In the genomic region with DNA sequence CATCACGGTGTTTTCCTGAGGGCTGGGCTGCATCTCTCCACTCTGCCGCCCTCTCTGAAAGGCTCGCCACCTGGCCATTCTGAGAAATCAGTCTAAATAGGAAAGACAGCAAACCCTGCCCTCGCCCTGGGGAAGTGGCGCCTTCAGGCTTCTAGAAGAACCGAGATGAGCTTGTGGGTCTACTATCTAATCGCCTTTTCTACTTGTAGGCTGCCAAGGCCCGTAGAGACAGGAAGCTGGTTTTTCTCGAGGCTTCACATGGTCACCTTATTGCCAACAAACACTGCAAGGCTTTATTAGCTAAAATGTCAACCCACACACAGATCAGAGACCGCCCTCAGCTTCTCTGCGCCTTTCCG, we compare ENCODE assay signal across 9 cellular contexts. TPM values are rescaled to one million over a fixed set of nuclear protein-coding genes. Genes with fewer than 3 reads are reported as not detected.
DNase-seq lines count a peak whose midpoint lies in the region; ATAC-seq and TF ChIP-seq lines count a peak whose summit lies in the region.
"Had no signal": no experiment of that assay in that cellular context is flagged by ENCODE, and none has a peak within 500 bp of the region (broad histone marks: within the 10 kb centered on the region; RNA-seq: fewer than 3 reads in every experiment).

No MANE protein-coding gene starts in this region.

- intact Hi-C loops in activated CD4-positive, alpha-beta T cell treated with anti-CD3 and anti-CD28 coated beads, Interleukin-2, amount 10 ng/mL, durations not matched to agents 24 days and 14 days (cut with micrococcal nuclease), result no loop called here
- intact Hi-C loops in spleen (cut with DNase I; ENCODE audit: low total_unique reads), result no loop called here

- peaks cover 52% of the 10 kb centered on the region for H3K36me3 Mint-ChIP-seq in activated CD4-positive, alpha-beta T cell treated with anti-CD3 and anti-CD28 coated beads, Interleukin-2, amount 10 ng/mL, durations not matched to agents 24 days and 14 days (ENCODE audit: low read depth)

- no peaks in the 10 kb centered on the region for H3K27me3 Mint-ChIP-seq in activated CD4-positive, alpha-beta T cell treated with anti-CD3 and anti-CD28 coated beads, Interleukin-2, amount 10 ng/mL, durations not matched to agents 24 days and 14 days

- H3K36me3 ChIP-seq in spleen, result peaks cover 3 to 95% (median 54%) of the 10 kb centered on the region in 6 donors

- no peak for TF ChIP-seq CTCF in spleen (IDR thresholded peaks at IDR 0.05 in 8 of 11, conservative IDR thresholded peaks at IDR 0.05 in 3 of 11)

- no peak for DNase-seq in activated CD4-positive, alpha-beta T cell treated with anti-CD3 and anti-CD28 coated beads, Interleukin-2, amount 10 ng/mL, durations not matched to agents 24 days and 14 days
- DNase-seq in activated CD4-positive, alpha-beta T cell treated with anti-CD3 and anti-CD28 coated beads, Interleukin-2, amount 50 U/mL, for 4 hours, result no peak
- DNase-seq in spleen (peak; percentile 84), NCI-H1048 (lab: John Stamatoyannopoulos, UW) (no peak), T-helper 9 cell (no peak), KG1 (lab: John Stamatoyannopoulos, UW) (no peak)

- peaks cover 0 to 83% (median 49%) of the 10 kb centered on the region in 6 donors for H3K4me1 ChIP-seq in spleen
- H3K4me1 ChIP-seq: A549 had no signal

- H3K27me3 ChIP-seq in spleen (replicated peaks in 1 of 7), result no peaks in the 10 kb centered on the region

- H3K4me3 Mint-ChIP-seq in activated CD4-positive, alpha-beta T cell treated with anti-CD3 and anti-CD28 coated beads, Interleukin-2, amount 10 ng/mL, durations not matched to agents 24 days and 14 days, result no peak overlapping the region

- WGBS in spleen, 5 donors, result 49 to 72% (median 67%) methylated on average over 12 of the region's 12 CpGs

- H3K9me3 ChIP-seq in spleen, result no peaks in the 10 kb centered on the region
- H3K9me3 ChIP-seq: A549 had no signal

- peak overlapping the region in 7 of 8 donors; percentile 57 to 88 (median 79) for H3K27ac ChIP-seq in spleen
- H3K27ac ChIP-seq: A549 had no signal

- ATAC-seq in GM21723 (IDR thresholded peaks at IDR 0.05; ENCODE audit: unreplicated experiment) (peak; percentile 60), HG03521 (IDR thresholded peaks at IDR 0.05; ENCODE audit: unreplicated experiment) (peak; percentile 45)
- ATAC-seq: A549 had no signal

- peaks cover 15% of the 10 kb centered on the region for H3K4me1 Mint-ChIP-seq in activated CD4-positive, alpha-beta T cell treated with anti-CD3 and anti-CD28 coated beads, Interleukin-2, amount 10 ng/mL, durations not matched to agents 24 days and 14 days

- H3K4me3 ChIP-seq in spleen, result no peak overlapping the region
- H3K4me3 ChIP-seq: A549 had no signal

- TF ChIP-seq POLR2A in spleen (IDR thresholded peaks at IDR 0.05), result no peak

- H3K27ac Mint-ChIP-seq in activated CD4-positive, alpha-beta T cell treated with anti-CD3 and anti-CD28 coated beads, Interleukin-2, amount 10 ng/mL, durations not matched to agents 24 days and 14 days, result peak overlapping the region; percentile 59

- H3K9me3 Mint-ChIP-seq in activated CD4-positive, alpha-beta T cell treated with anti-CD3 and anti-CD28 coated beads, Interleukin-2, amount 10 ng/mL, durations not matched to agents 24 days and 14 days, result no peaks in the 10 kb centered on the region

RNA-seq across cellular contexts. Expression of gene LAT2, which starts 21.4 kb away (rescaled TPM):
- total RNA-seq in activated CD4-positive, alpha-beta T cell treated with anti-CD3 and anti-CD28 coated beads, Interleukin-2, amount 10 ng/mL, durations not matched to agents 24 days and 14 days, result 13.8 and 16.9 TPM in 2 replicates
- 100 to 1,000 TPM in 1 of 7 donors, 10 to 100 TPM in 6; 58.9 to 100 (median 76.4) TPM for total RNA-seq in spleen
- 100 to 1,000 TPM; 108 to 130 (median 127) TPM for polyA plus RNA-seq in spleen

RNA-seq across cellular contexts. Expression of gene RFC2, which starts 23.0 kb away (rescaled TPM):
- 88.0 and 94.7 TPM in 2 replicates for total RNA-seq in activated CD4-positive, alpha-beta T cell treated with anti-CD3 and anti-CD28 coated beads, Interleukin-2, amount 10 ng/mL, durations not matched to agents 24 days and 14 days
- 10 to 100 TPM in 6 of 7 donors, 1 to 10 TPM in 1; 7.5 to 24.7 (median 19.0) TPM for total RNA-seq in spleen
- 10 to 100 TPM; 17.0 to 25.0 (median 23.2) TPM for polyA plus RNA-seq in spleen

RNA-seq across cellular contexts. Expression of gene EIF4H, which starts 57.1 kb away (rescaled TPM):
- 384 and 389 TPM in 2 replicates for total RNA-seq in activated CD4-positive, alpha-beta T cell treated with anti-CD3 and anti-CD28 coated beads, Interleukin-2, amount 10 ng/mL, durations not matched to agents 24 days and 14 days
- 100 to 1,000 TPM; 179 to 224 (median 197) TPM for total RNA-seq in spleen
- polyA plus RNA-seq in spleen, result 100 to 1,000 TPM in 1 of 3 donors, 10 to 100 TPM in 2; 75.5 to 133 (median 98.4) TPM

RNA-seq across cellular contexts. Expression of gene CLIP2, which starts 58.0 kb away (rescaled TPM):
- total RNA-seq in activated CD4-positive, alpha-beta T cell treated with anti-CD3 and anti-CD28 coated beads, Interleukin-2, amount 10 ng/mL, durations not matched to agents 24 days and 14 days, result 1.2 and 1.4 TPM in 2 replicates
- 10 to 100 TPM; 15.7 to 18.6 (median 17.4) TPM for total RNA-seq in spleen
- polyA plus RNA-seq in spleen, result 1 to 10 TPM; 2.7 to 9.7 (median 2.7) TPM
